Comparison of ENCODE assay signal across 8 cellular contexts in genomic region chr7:77327932-77328628, GRCh38.
DNase-seq lines count a peak whose midpoint lies in the region; ATAC-seq and TF ChIP-seq lines count a peak whose summit lies in the region.

No MANE protein-coding gene starts in this region.

- no peak for TF ChIP-seq CTCF in GM23338 (conservative IDR thresholded peaks at IDR 0.05; ENCODE audit: low read depth in 2 of 2)

- H3K27ac ChIP-seq in GM23338 (ENCODE audit: low read depth): no peak overlapping the region
- peak overlapping the region; percentile 78 for H3K27ac ChIP-seq in skeletal muscle tissue (ENCODE audit: low read depth, low read length)

- DNase-seq in GM23338 (ENCODE audit: low spot score) (no peak), SHP77 (lab: John Stamatoyannopoulos, UW) (peak; percentile 11 to 51), NCI-H2029 treated with DMSO at 0.1 percent for 48 hours (lab: John Stamatoyannopoulos, UW) (no peak), DMS53 (lab: John Stamatoyannopoulos, UW) (no peak)
- DNase-seq in central memory CD8-positive, alpha-beta T cell (ENCODE audit: low spot score in 2 of 2): peak in 1 of 2 donors; percentile 13
- DNase-seq in activated CD4-positive, CD25-positive, alpha-beta regulatory T cell treated with anti-CD3 and anti-CD28 coated beads, Interleukin-2, amount 50 U/mL, for 72 hours: no peak

- H4K20me1 ChIP-seq in GM23338 (replicated peaks; ENCODE audit: insufficient read depth): no peaks in the 10 kb centered on the region

- H3K4me3 Mint-ChIP-seq in GM23338: no peak overlapping the region
- peak overlapping the region; percentile 71 for H3K4me3 Mint-ChIP-seq in central memory CD8-positive, alpha-beta T cell

- H3K4me2 ChIP-seq in GM23338: no peak overlapping the region

- no peaks in the 10 kb centered on the region for H3K9me3 Mint-ChIP-seq in GM23338
- H3K9me3 Mint-ChIP-seq in central memory CD8-positive, alpha-beta T cell: no peaks in the 10 kb centered on the region

- peak overlapping the region; percentile 16; the same call in 1 of the 2 replicates for H2AFZ ChIP-seq in GM23338

- no peaks in the 10 kb centered on the region for H3K4me1 ChIP-seq in GM23338 (ENCODE audit: insufficient read depth)
- peaks cover 18 to 20% (median 19%) of the 10 kb centered on the region in 3 donors for H3K4me1 ChIP-seq in skeletal muscle tissue (ENCODE audit: control insufficient read depth in 3 of 3, insufficient read depth in 3 of 3, low read length in 3 of 3)

- H3K36me3 ChIP-seq in GM23338 (ENCODE audit: insufficient read depth): no peaks in the 10 kb centered on the region
- no peaks in the 10 kb centered on the region for H3K36me3 ChIP-seq in skeletal muscle tissue (ENCODE audit: control insufficient read depth in 3 of 3, insufficient read depth in 3 of 3, low read length in 3 of 3)

- H3K27ac Mint-ChIP-seq in GM23338: no peak overlapping the region
- H3K27ac Mint-ChIP-seq in central memory CD8-positive, alpha-beta T cell (ENCODE audit: low read depth): peak overlapping the region; percentile 84

- no peak overlapping the region for H3K4me3 ChIP-seq in GM23338
- H3K4me3 ChIP-seq in skeletal muscle tissue (ENCODE audit: low read length in 3 of 3): peak overlapping the region in 1 of 3 donors; percentile 0

- H3K9me3 ChIP-seq in skeletal muscle tissue (ENCODE audit: control insufficient read depth in 3 of 3, low read length in 3 of 3): no peaks in the 10 kb centered on the region

- peak overlapping the region in 2 of 3 donors; percentile 27 to 35 for H3K9ac ChIP-seq in skeletal muscle tissue (ENCODE audit: low read depth in 1 of 3, low read length in 3 of 3)

- H3K27me3 ChIP-seq in GM23338 (ENCODE audit: insufficient read depth) (no peaks in the 10 kb centered on the region), skeletal muscle tissue (ENCODE audit: control insufficient read depth in 3 of 3, insufficient read depth in 3 of 3, low read length in 3 of 3) (no peaks in the 10 kb centered on the region)

- no peaks in the 10 kb centered on the region for H3K9me2 ChIP-seq in GM23338 (ENCODE audit: insufficient read depth)

- H3F3A ChIP-seq in GM23338 (replicated peaks; ENCODE audit: low read depth): no peaks in the 10 kb centered on the region

- no peaks in the 10 kb centered on the region for H3K79me2 ChIP-seq in GM23338 (replicated peaks; ENCODE audit: insufficient read depth)

- H3K27me3 Mint-ChIP-seq in GM23338 (ENCODE audit: insufficient read depth, low read depth, poor library complexity): peaks cover 6% of the 10 kb centered on the region
- H3K27me3 Mint-ChIP-seq in central memory CD8-positive, alpha-beta T cell: no peaks in the 10 kb centered on the region

- ATAC-seq in GM23338 (no peak; the same call in 2 of the 3 replicates), HG03196 (IDR thresholded peaks at IDR 0.05; ENCODE audit: unreplicated experiment) (no peak)
- ATAC-seq in central memory CD8-positive, alpha-beta T cell (replicated peaks; ENCODE audit: extremely low read depth, poor library complexity, severe bottlenecking): peak; percentile 45

- H3K36me3 Mint-ChIP-seq in GM23338 (ENCODE audit: low read depth): no peaks in the 10 kb centered on the region
- peaks cover 6% of the 10 kb centered on the region for H3K36me3 Mint-ChIP-seq in central memory CD8-positive, alpha-beta T cell (ENCODE audit: insufficient read depth)

- peaks cover 13% of the 10 kb centered on the region for H3K4me1 Mint-ChIP-seq in GM23338
- peaks cover 58% of the 10 kb centered on the region for H3K4me1 Mint-ChIP-seq in central memory CD8-positive, alpha-beta T cell

TF ChIP-seq in GM23338, 12 proteins besides CTCF, POLR2A, EP300 and RAD21:
- TF ChIP-seq ETS1 (IDR thresholded peaks at IDR 0.05) (no peak), STAT1 (IDR thresholded peaks at IDR 0.05; ENCODE audit: unreplicated experiment) (no peak), ZNF462 (CRISPR knock-in tag; IDR thresholded peaks at IDR 0.05) (no peak), NANOG (IDR thresholded peaks at IDR 0.05; ENCODE audit: borderline replicate concordance) (no peak), EZH2 (IDR thresholded peaks at IDR 0.05; ENCODE audit: low read depth, unreplicated experiment) (no peak), ZNF331 (CRISPR knock-in tag; IDR thresholded peaks at IDR 0.05; ENCODE audit: low read depth) (no peak), ZNF114 (CRISPR knock-in tag; IDR thresholded peaks at IDR 0.05) (no peak), POLR2AphosphoS5 (IDR thresholded peaks at IDR 0.05; ENCODE audit: low read depth) (no peak), EZH2phosphoT487 (IDR thresholded peaks at IDR 0.05; ENCODE audit: unreplicated experiment) (no peak)

Comparison
In these comparisons a context has a peak if more than half of its experiments do, and no peak if none do; other contexts are left out.
1. DNase-seq: peak in SHP77 (2 of 2); none in GM23338 (single experiment), NCI-H2029 treated with DMSO at 0.1 percent for 48 hours (single experiment), activated CD4-positive, CD25-positive, alpha-beta regulatory T cell treated with anti-CD3 and anti-CD28 coated beads, Interleukin-2, amount 50 U/mL, for 72 hours (single experiment) and DMS53 (single experiment).